2 cellular contexts compared by ENCODE assay signal in the genomic region with DNA sequence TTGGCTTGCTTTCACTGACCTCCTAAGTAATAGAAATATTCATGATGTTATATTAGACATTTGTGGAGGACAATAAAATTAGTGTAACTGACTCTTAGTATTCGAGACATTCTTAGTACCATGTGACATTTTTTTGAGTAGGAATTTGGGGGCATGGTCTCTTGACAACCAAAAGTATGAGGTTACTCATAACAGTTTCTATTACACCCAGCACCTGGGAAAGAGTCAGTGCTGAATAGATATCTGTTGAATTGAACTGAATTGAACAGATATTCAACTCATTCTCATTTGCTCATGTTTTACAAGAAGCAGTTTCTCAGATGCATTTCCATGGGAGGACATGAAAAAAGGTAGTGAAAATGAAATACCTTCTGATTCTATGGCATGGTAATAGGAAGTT.
TF ChIP-seq lines count a peak whose summit lies in the region.

No MANE protein-coding gene starts in this region.

TF ChIP-seq in liver, 16 proteins besides CTCF, POLR2A, EP300 and RAD21 (continued from another document):
- TF ChIP-seq, protein P1, sequence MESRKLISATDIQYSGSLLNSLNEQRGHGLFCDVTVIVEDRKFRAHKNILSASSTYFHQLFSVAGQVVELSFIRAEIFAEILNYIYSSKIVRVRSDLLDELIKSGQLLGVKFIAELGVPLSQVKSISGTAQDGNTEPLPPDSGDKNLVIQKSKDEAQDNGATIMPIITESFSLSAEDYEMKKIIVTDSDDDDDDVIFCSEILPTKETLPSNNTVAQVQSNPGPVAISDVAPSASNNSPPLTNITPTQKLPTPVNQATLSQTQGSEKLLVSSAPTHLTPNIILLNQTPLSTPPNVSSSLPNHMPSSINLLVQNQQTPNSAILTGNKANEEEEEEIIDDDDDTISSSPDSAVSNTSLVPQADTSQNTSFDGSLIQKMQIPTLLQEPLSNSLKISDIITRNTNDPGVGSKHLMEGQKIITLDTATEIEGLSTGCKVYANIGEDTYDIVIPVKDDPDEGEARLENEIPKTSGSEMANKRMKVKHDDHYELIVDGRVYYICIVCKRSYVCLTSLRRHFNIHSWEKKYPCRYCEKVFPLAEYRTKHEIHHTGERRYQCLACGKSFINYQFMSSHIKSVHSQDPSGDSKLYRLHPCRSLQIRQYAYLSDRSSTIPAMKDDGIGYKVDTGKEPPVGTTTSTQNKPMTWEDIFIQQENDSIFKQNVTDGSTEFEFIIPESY (IDR thresholded peaks at IDR 0.05) = no peak
- TF ChIP-seq FOXA2 (IDR thresholded peaks at IDR 0.05) (no peak), REST (IDR thresholded peaks at IDR 0.05) (no peak), GABPA (IDR thresholded peaks at IDR 0.05 in 1 of 2, conservative IDR thresholded peaks at IDR 0.05 in 1 of 2) (no peak), SP1 (IDR thresholded peaks at IDR 0.05) (no peak), YY1 (IDR thresholded peaks at IDR 0.05) (no peak), FOXA1 (IDR thresholded peaks at IDR 0.05) (no peak), RXRA (IDR thresholded peaks at IDR 0.05) (no peak), HNF4A (conservative IDR thresholded peaks at IDR 0.05) (no peak), TAF1 (conservative IDR thresholded peaks at IDR 0.05) (no peak), EGR1 (IDR thresholded peaks at IDR 0.05; ENCODE audit: low read depth in 2 of 2) (no peak), JUND (IDR thresholded peaks at IDR 0.05) (no peak)

TF ChIP-seq in WTC11, 78 proteins besides CTCF, POLR2A, EP300 and RAD21 (continued from another document):
- TF ChIP-seq USF1 (CRISPR knock-in tag; IDR thresholded peaks at IDR 0.05) (no peak), GABPB1 (CRISPR knock-in tag; IDR thresholded peaks at IDR 0.05) (no peak), ZNF416 (CRISPR knock-in tag; IDR thresholded peaks at IDR 0.05) (no peak), TP53 (CRISPR knock-in tag; IDR thresholded peaks at IDR 0.05) (no peak)
